ENCODE assay signal across 16 cellular contexts in the genomic region with DNA sequence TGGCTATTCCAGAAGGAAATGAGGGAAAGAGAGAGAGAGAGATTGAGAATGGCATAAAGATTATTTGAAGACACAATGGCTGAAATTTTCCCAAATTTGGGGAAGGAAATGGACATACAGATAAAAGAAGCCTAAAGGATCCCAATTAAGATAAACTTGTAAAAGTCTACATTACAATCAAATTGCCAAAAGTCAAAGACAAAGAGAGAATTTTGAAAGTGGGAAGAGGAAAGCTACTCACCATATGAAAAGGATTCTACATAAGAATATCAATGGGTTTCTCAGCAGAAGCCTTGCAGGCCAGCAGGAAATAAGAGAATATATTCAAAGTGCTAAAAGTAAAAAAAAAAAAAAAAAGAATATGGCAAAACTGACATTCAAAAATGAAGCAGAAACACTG.
DNase-seq lines count a peak whose midpoint lies in the region; ATAC-seq and TF ChIP-seq lines count a peak whose summit lies in the region.
"Had no signal": no experiment of that assay in that cellular context is flagged by ENCODE, and none has a peak within 500 bp of the region (broad histone marks: within the 10 kb centered on the region; RNA-seq: fewer than 3 reads in every experiment).

No MANE protein-coding gene starts in this region.

- H3K4me3 ChIP-seq in GM23338 (peak overlapping the region; percentile 4; the same call in 1 of the 2 replicates), HUES64 (ENCODE audit: low read length) (no peak overlapping the region), iPS-18a (ENCODE audit: low read length) (no peak overlapping the region)
- H3K4me3 ChIP-seq: A549, GM23248 had no signal

- no peak overlapping the region for H2AFZ ChIP-seq in GM23338
- H2AFZ ChIP-seq: GM23248 had no signal

- H3K27me3 Mint-ChIP-seq in GM23338 (ENCODE audit: insufficient read depth, low read depth, poor library complexity) (peaks cover 9% of the 10 kb centered on the region), chondrocyte (ENCODE audit: low read depth) (no peaks in the 10 kb centered on the region)

- H3K9me3 ChIP-seq in HUES64 (ENCODE audit: insufficient read depth, low read depth, low read length) (peaks cover 16% of the 10 kb centered on the region), iPS-18a (ENCODE audit: control insufficient read depth, low read depth, low read length) (peaks cover 14% of the 10 kb centered on the region)
- H3K9me3 ChIP-seq: A549, Caco-2 had no signal

- H3K4me1 ChIP-seq in GM23338 (ENCODE audit: insufficient read depth) (peaks cover 17% of the 10 kb centered on the region), HUES64 (ENCODE audit: insufficient read depth, low read length) (peaks cover 23% of the 10 kb centered on the region), iPS-18a (ENCODE audit: control insufficient read depth, low read depth, low read length) (peaks cover 24% of the 10 kb centered on the region)
- H3K4me1 ChIP-seq: A549, Caco-2 had no signal

- H3K36me3 Mint-ChIP-seq in GM23338 (ENCODE audit: low read depth): peaks cover 31% of the 10 kb centered on the region
- peaks cover 18% of the 10 kb centered on the region for H3K36me3 Mint-ChIP-seq in chondrocyte (ENCODE audit: low read depth)
- H3K36me3 Mint-ChIP-seq: IgD-negative memory B cell had no signal

- peak overlapping the region; percentile 82 for H3K27ac ChIP-seq in GM23338 (ENCODE audit: low read depth)
- H3K27ac ChIP-seq in HUES64 (ENCODE audit: low read depth, low read length): peak overlapping the region; percentile 88
- H3K27ac ChIP-seq in iPS-18a (ENCODE audit: low read length): peak overlapping the region; percentile 78
- H3K27ac ChIP-seq: 22Rv1, A549, C4-2B, GM23248 had no signal

- H3K4me1 Mint-ChIP-seq in GM23338 (peaks cover 20% of the 10 kb centered on the region), chondrocyte (ENCODE audit: low read depth) (peaks cover 20% of the 10 kb centered on the region)
- H3K4me1 Mint-ChIP-seq: IgD-negative memory B cell had no signal

- peak; percentile 72 for DNase-seq in GM23338 (ENCODE audit: low spot score)
- no peak for DNase-seq in chondrocyte (ENCODE audit: low spot score)
- DNase-seq in HCEC 1CT: no peak
- DNase-seq in cortex of kidney (lab: John Stamatoyannopoulos, UW): no peak
- DNase-seq: Caco-2; CD4-positive, alpha-beta T cell; GM23248; H7 had no signal

- H4K20me1 ChIP-seq in GM23338 (replicated peaks; ENCODE audit: insufficient read depth): no peaks in the 10 kb centered on the region

- H3K4me3 Mint-ChIP-seq in GM23338 (no peak overlapping the region), chondrocyte (ENCODE audit: unreplicated experiment) (no peak overlapping the region)
- H3K4me3 Mint-ChIP-seq: CD4-positive, alpha-beta T cell; IgD-negative memory B cell had no signal

- H3K27me3 ChIP-seq in GM23338 (ENCODE audit: insufficient read depth) (no peaks in the 10 kb centered on the region), HUES64 (ENCODE audit: insufficient read depth, low read length) (no peaks in the 10 kb centered on the region), iPS-18a (ENCODE audit: control insufficient read depth, insufficient read depth, low read length) (no peaks in the 10 kb centered on the region)

- H3F3A ChIP-seq in GM23338 (replicated peaks; ENCODE audit: low read depth): no peaks in the 10 kb centered on the region

- H3K9ac ChIP-seq in HUES64 (ENCODE audit: low read depth, low read length): peak overlapping the region; percentile 18; the same call in 1 of the 2 replicates
- peak overlapping the region; percentile 28 for H3K9ac ChIP-seq in iPS-18a (ENCODE audit: low read length)
- H3K9ac ChIP-seq: GM23248 had no signal

- H3K4me2 ChIP-seq in GM23338: peak overlapping the region; percentile 10; the same call in 1 of the 2 replicates
- H3K4me2 ChIP-seq: A549 had no signal

- H3K27ac Mint-ChIP-seq in GM23338: peak overlapping the region; percentile 80
- peak overlapping the region; percentile 46 for H3K27ac Mint-ChIP-seq in chondrocyte (ENCODE audit: unreplicated experiment)
- H3K27ac Mint-ChIP-seq: CD4-positive, alpha-beta T cell; IgD-negative memory B cell had no signal

- TF ChIP-seq CTCF in GM23338 (conservative IDR thresholded peaks at IDR 0.05; ENCODE audit: low read depth in 2 of 2): no peak
- TF ChIP-seq CTCF in chondrocyte (IDR thresholded peaks at IDR 0.05): no peak

- no peaks in the 10 kb centered on the region for H3K9me2 ChIP-seq in GM23338 (ENCODE audit: insufficient read depth)

- H3K36me3 ChIP-seq in GM23338 (ENCODE audit: insufficient read depth) (no peaks in the 10 kb centered on the region), HUES64 (ENCODE audit: insufficient read depth, low read length) (peaks cover 4% of the 10 kb centered on the region; the same call in 1 of the 2 replicates), iPS-18a (ENCODE audit: control insufficient read depth, low read depth, low read length) (no peaks in the 10 kb centered on the region)

- H3K79me2 ChIP-seq in GM23338 (replicated peaks; ENCODE audit: insufficient read depth): no peaks in the 10 kb centered on the region

- H3K9me3 Mint-ChIP-seq in GM23338 (peaks cover 34% of the 10 kb centered on the region), chondrocyte (ENCODE audit: low read depth) (peaks cover 34% of the 10 kb centered on the region)
- H3K9me3 Mint-ChIP-seq: CD4-positive, alpha-beta T cell had no signal

- ATAC-seq in GM23338: peak; percentile 75
- no peak for ATAC-seq in HG03378 (IDR thresholded peaks at IDR 0.05; ENCODE audit: unreplicated experiment)
- ATAC-seq: A549, HepG2 had no signal

TF ChIP-seq in GM23338, 12 proteins besides CTCF, POLR2A, EP300 and RAD21:
- TF ChIP-seq NANOG (IDR thresholded peaks at IDR 0.05; ENCODE audit: borderline replicate concordance): peak; percentile 90
- no peak for TF ChIP-seq POLR2AphosphoS5 (IDR thresholded peaks at IDR 0.05; ENCODE audit: low read depth)
